In the genomic region with DNA sequence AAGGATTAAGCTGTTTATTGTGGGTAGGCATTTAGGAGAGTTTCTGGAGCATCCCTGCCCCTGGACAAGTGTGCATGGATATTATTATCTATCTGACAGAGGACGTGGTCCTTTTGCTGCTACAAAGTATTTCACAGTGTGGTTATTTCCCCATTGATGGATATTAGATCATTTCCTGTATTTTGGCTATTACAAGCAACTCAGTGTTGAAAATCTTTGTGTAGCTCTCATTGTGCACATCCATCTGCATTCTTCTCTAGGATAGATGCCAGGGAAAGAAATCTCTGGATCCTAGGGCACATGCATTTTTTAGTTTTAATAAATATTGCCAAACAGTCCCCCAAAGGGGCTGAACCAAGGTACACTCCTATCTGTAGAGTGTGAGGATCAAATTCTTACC, we compare ENCODE assay signal across 18 cellular contexts.
"Had no signal": no experiment of that assay in that cellular context is flagged by ENCODE, and none has a peak within 500 bp of the region (broad histone marks: within the 10 kb centered on the region; RNA-seq: fewer than 3 reads in every experiment).

No MANE protein-coding gene starts in this region.

- H3K9me3 ChIP-seq: pancreas, prostate gland, right lobe of liver had no signal

- H3K4me3 Mint-ChIP-seq: effector memory CD8-positive, alpha-beta T cell; natural killer cell; neural progenitor cell; stimulated activated memory B cell treated with anti-CD40 and anti-IgM and Interleukin-4, amounts not matched to agents 10 μg/mL and 1 μg/mL and 100 μg/mL, for 72 hours; stimulated activated naive CD8-positive, alpha-beta T cell treated with anti-CD3 and anti-CD28 coated beads, Interleukin-15, Interleukin-2, amounts not matched to agents 100 ng/mL and 50 ng/mL, for 24 hours had no signal

- H3K27ac ChIP-seq: epithelial cell of prostate, esophagus squamous epithelium, neural progenitor cell, pancreas, prostate gland, right lobe of liver had no signal

- H3K36me3 ChIP-seq: esophagus squamous epithelium, neural progenitor cell, pancreas, prostate gland, right lobe of liver had no signal

- H3K4me3 ChIP-seq: esophagus squamous epithelium, neural progenitor cell, pancreas, prostate gland, right lobe of liver had no signal

- H3K4me1 ChIP-seq: esophagus squamous epithelium, neural progenitor cell, pancreas, prostate gland, right lobe of liver had no signal

- DNase-seq: central memory CD4-positive, alpha-beta T cell; effector memory CD8-positive, alpha-beta T cell; esophagus squamous epithelium; foreskin fibroblast; kidney glomerular epithelial cell; mammary epithelial cell; natural killer cell; occipital lobe; pancreas; retina; right lobe of liver; stimulated activated CD4-positive, alpha-beta T cell treated with anti-CD3 and anti-CD28 coated beads, Interleukin-4, amount 100 ng/mL, for 24 hours; trophoblast cell had no signal

- H3K27ac Mint-ChIP-seq: effector memory CD8-positive, alpha-beta T cell; natural killer cell; stimulated activated memory B cell treated with anti-CD40 and anti-IgM and Interleukin-4, amounts not matched to agents 10 μg/mL and 1 μg/mL and 100 μg/mL, for 72 hours; stimulated activated naive CD8-positive, alpha-beta T cell treated with anti-CD3 and anti-CD28 coated beads, Interleukin-15, Interleukin-2, amounts not matched to agents 100 ng/mL and 50 ng/mL, for 24 hours had no signal

- H3K4me1 Mint-ChIP-seq: natural killer cell; neural progenitor cell; stimulated activated memory B cell treated with anti-CD40 and anti-IgM and Interleukin-4, amounts not matched to agents 10 μg/mL and 1 μg/mL and 100 μg/mL, for 72 hours had no signal

- H3K36me3 Mint-ChIP-seq: natural killer cell; neural progenitor cell; stimulated activated memory B cell treated with anti-CD40 and anti-IgM and Interleukin-4, amounts not matched to agents 10 μg/mL and 1 μg/mL and 100 μg/mL, for 72 hours had no signal

- H3K27me3 ChIP-seq: esophagus squamous epithelium, neural progenitor cell, right lobe of liver had no signal

- H3K9me3 Mint-ChIP-seq: stimulated activated naive CD8-positive, alpha-beta T cell treated with anti-CD3 and anti-CD28 coated beads, Interleukin-15, Interleukin-2, amounts not matched to agents 100 ng/mL and 50 ng/mL, for 24 hours had no signal

- H3K27me3 Mint-ChIP-seq: effector memory CD8-positive, alpha-beta T cell; stimulated activated memory B cell treated with anti-CD40 and anti-IgM and Interleukin-4, amounts not matched to agents 10 μg/mL and 1 μg/mL and 100 μg/mL, for 72 hours; stimulated activated naive CD8-positive, alpha-beta T cell treated with anti-CD3 and anti-CD28 coated beads, Interleukin-15, Interleukin-2, amounts not matched to agents 100 ng/mL and 50 ng/mL, for 24 hours had no signal
